Comparison of ENCODE assay signal across 9 cellular contexts in the genomic region with DNA sequence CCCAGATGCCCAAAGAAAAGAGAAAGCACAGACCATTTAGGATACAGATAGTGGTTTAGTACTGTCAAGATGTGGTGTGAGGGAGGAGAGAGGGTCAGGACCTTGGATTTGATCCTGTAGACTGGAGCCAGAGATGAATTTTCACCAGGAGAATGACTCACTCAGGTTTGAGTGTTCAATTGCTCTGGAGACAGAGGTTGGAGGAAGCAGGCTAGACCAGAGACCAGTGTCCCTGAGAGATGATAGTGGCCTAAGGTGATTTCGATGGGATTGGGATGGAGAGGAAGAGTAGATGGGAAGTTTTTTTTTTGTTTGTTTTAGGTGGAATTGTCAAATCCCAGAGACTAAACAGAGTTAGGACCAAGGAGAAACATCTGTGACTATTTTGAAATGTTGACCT. TPM values are rescaled to one million over a fixed set of nuclear protein-coding genes. Genes with fewer than 3 reads are reported as not detected.
DNase-seq lines count a peak whose midpoint lies in the region; ATAC-seq and TF ChIP-seq lines count a peak whose summit lies in the region.
"Had no signal": no experiment of that assay in that cellular context is flagged by ENCODE, and none has a peak within 500 bp of the region (broad histone marks: within the 10 kb centered on the region; RNA-seq: fewer than 3 reads in every experiment).

No MANE protein-coding gene starts in this region.

- POLR2A ChIA-PET in activated CD4-positive, alpha-beta T cell treated with anti-CD3 and anti-CD28 coated beads, Interleukin-2, amount 10 ng/mL, durations not matched to agents 7 days and 5 days (lab: Charles Lee): no interaction called here
- POLR2A ChIA-PET in T-cell (lab: Charles Lee): no interaction called here

- H3K4me3 ChIP-seq in fibroblast of villous mesenchyme (ENCODE audit: low read depth, low read length): no peak overlapping the region

- ATAC-seq in T-cell (replicated peaks in 1 of 4) (no peak), HG03196 (IDR thresholded peaks at IDR 0.05; ENCODE audit: unreplicated experiment) (no peak)
- no peak for ATAC-seq in stimulated activated naive CD8-positive, alpha-beta T cell treated with anti-CD3 and anti-CD28 coated beads, Interleukin-15, amount 100 ng/mL, for 72 hours

- H3K27me3 Mint-ChIP-seq in activated CD4-positive, alpha-beta T cell treated with anti-CD3 and anti-CD28 coated beads, Interleukin-2, amount 10 ng/mL, durations not matched to agents 7 days and 5 days: no peaks in the 10 kb centered on the region
- H3K27me3 Mint-ChIP-seq in T-cell: no peaks in the 10 kb centered on the region
- no peaks in the 10 kb centered on the region for H3K27me3 Mint-ChIP-seq in stimulated activated naive CD8-positive, alpha-beta T cell treated with anti-CD3 and anti-CD28 coated beads, Interleukin-15, amount 100 ng/mL, for 72 hours

- no peak overlapping the region for H3K27ac Mint-ChIP-seq in activated CD4-positive, alpha-beta T cell treated with anti-CD3 and anti-CD28 coated beads, Interleukin-2, amount 10 ng/mL, durations not matched to agents 7 days and 5 days
- H3K27ac Mint-ChIP-seq in T-cell: no peak overlapping the region
- H3K27ac Mint-ChIP-seq in stimulated activated naive CD8-positive, alpha-beta T cell treated with anti-CD3 and anti-CD28 coated beads, Interleukin-15, amount 100 ng/mL, for 72 hours: peak overlapping the region in 1 of 2 donors; percentile 97

- peaks cover 49% of the 10 kb centered on the region for H3K4me1 Mint-ChIP-seq in activated CD4-positive, alpha-beta T cell treated with anti-CD3 and anti-CD28 coated beads, Interleukin-2, amount 10 ng/mL, durations not matched to agents 7 days and 5 days
- H3K4me1 Mint-ChIP-seq in T-cell: peaks cover 60 to 67% (median 66%) of the 10 kb centered on the region in 3 donors
- peaks cover 60% of the 10 kb centered on the region for H3K4me1 Mint-ChIP-seq in stimulated activated naive CD8-positive, alpha-beta T cell treated with anti-CD3 and anti-CD28 coated beads, Interleukin-15, amount 100 ng/mL, for 72 hours

- H3K9me3 Mint-ChIP-seq in activated CD4-positive, alpha-beta T cell treated with anti-CD3 and anti-CD28 coated beads, Interleukin-2, amount 10 ng/mL, durations not matched to agents 7 days and 5 days: no peaks in the 10 kb centered on the region
- H3K9me3 Mint-ChIP-seq in T-cell: no peaks in the 10 kb centered on the region
- H3K9me3 Mint-ChIP-seq in stimulated activated naive CD8-positive, alpha-beta T cell treated with anti-CD3 and anti-CD28 coated beads, Interleukin-15, amount 100 ng/mL, for 72 hours: no peaks in the 10 kb centered on the region

- CTCF ChIA-PET in activated CD4-positive, alpha-beta T cell treated with anti-CD3 and anti-CD28 coated beads, Interleukin-2, amount 10 ng/mL, durations not matched to agents 7 days and 5 days (lab: Charles Lee): no interaction called here
- CTCF ChIA-PET in T-cell (lab: Charles Lee): interaction anchor here in 1 of 2 donors (1.0 kb wide), 1 partner anchor 199 kb away, joined by 7 read pairs; no protein-coding TSS in a partner anchor

- H3K4me3 Mint-ChIP-seq in activated CD4-positive, alpha-beta T cell treated with anti-CD3 and anti-CD28 coated beads, Interleukin-2, amount 10 ng/mL, durations not matched to agents 7 days and 5 days: peak overlapping the region; percentile 9
- H3K4me3 Mint-ChIP-seq in T-cell: peak overlapping the region; percentile 85 to 90 (median 86)
- peak overlapping the region; percentile 83 to 95 for H3K4me3 Mint-ChIP-seq in stimulated activated naive CD8-positive, alpha-beta T cell treated with anti-CD3 and anti-CD28 coated beads, Interleukin-15, amount 100 ng/mL, for 72 hours

- H3K36me3 Mint-ChIP-seq in activated CD4-positive, alpha-beta T cell treated with anti-CD3 and anti-CD28 coated beads, Interleukin-2, amount 10 ng/mL, durations not matched to agents 7 days and 5 days (ENCODE audit: low read depth): peaks cover 24% of the 10 kb centered on the region
- peaks cover 14% of the 10 kb centered on the region for H3K36me3 Mint-ChIP-seq in T-cell

- TF ChIP-seq CTCF in fibroblast of villous mesenchyme (IDR thresholded peaks at IDR 0.05; ENCODE audit: insufficient read depth, low read depth, low read length): no peak

- no peak for DNase-seq in activated CD4-positive, alpha-beta T cell treated with anti-CD3 and anti-CD28 coated beads, Interleukin-2, amount 10 ng/mL, durations not matched to agents 7 days and 5 days
- DNase-seq in activated CD4-positive, alpha-beta T cell treated with anti-CD3 and anti-CD28 coated beads, Interleukin-2, amount 50 U/mL, for 48 hours: no peak
- no peak for DNase-seq in T-cell
- peak; percentile 84 for DNase-seq in fibroblast of villous mesenchyme (ENCODE audit: low read depth)
- DNase-seq in stimulated activated naive CD8-positive, alpha-beta T cell treated with anti-CD3 and anti-CD28 coated beads, Interleukin-15, amount 100 ng/mL, for 72 hours: no peak
- DNase-seq in glomerular visceral epithelial cell (ENCODE audit: extremely low spot score): no peak
- no peak for DNase-seq in pons (ENCODE audit: low spot score)
- DNase-seq: nucleus accumbens had no signal

RNA-seq across cellular contexts. Expression of a gene that starts 2.3 kb away (rescaled TPM):
- total RNA-seq in activated CD4-positive, alpha-beta T cell treated with anti-CD3 and anti-CD28 coated beads, Interleukin-2, amount 10 ng/mL, durations not matched to agents 7 days and 5 days: 10 to 100 TPM; 24.0 to 24.4 TPM
- total RNA-seq in T-cell (10 to 100 TPM; 15.9 to 27.1 (median 25.1) TPM), fibroblast of villous mesenchyme (22.0 and 23.2 TPM in 2 replicates)

Comparison
In these comparisons a context has a peak if more than half of its experiments do, and no peak if none do; other contexts are left out.
1. H3K4me3 Mint-ChIP-seq: peak in every context shown above with its lines; median percentile 89 in stimulated activated naive CD8-positive, alpha-beta T cell treated with anti-CD3 and anti-CD28 coated beads, Interleukin-15, amount 100 ng/mL, for 72 hours; 86 in T-cell; 9 in activated CD4-positive, alpha-beta T cell treated with anti-CD3 and anti-CD28 coated beads, Interleukin-2, amount 10 ng/mL, durations not matched to agents 7 days and 5 days.